ENCODE assay signal across 1 cellular context in genomic region chr1:53344921-53345838, GRCh38.
A peak's percentile ranks its signal among the peaks of the same experiment; 100 is the strongest.
TF ChIP-seq lines count a peak whose summit lies in the region.

No MANE protein-coding gene starts in this region.

TF ChIP-seq in GM12878, 131 proteins besides CTCF, POLR2A, EP300 and RAD21 (continued from another document):
- TF ChIP-seq ZNF384 (IDR thresholded peaks at IDR 0.05; ENCODE audit: borderline replicate concordance, low read depth, low read length) (no peak), DPF2 (IDR thresholded peaks at IDR 0.05) (peak; percentile 55; the same call in 1 of the 2 replicates), E2F4 (IDR thresholded peaks at IDR 0.05; ENCODE audit: low read depth, low read length) (no peak), HDGF (IDR thresholded peaks at IDR 0.05) (peak; percentile 71; the same call in 1 of the 2 replicates), RELB (IDR thresholded peaks at IDR 0.05; ENCODE audit: low read depth) (0 out of 2 replicates have a peak, but pooled peaks have one; percentile 19), BCL11A (IDR thresholded peaks at IDR 0.05; ENCODE audit: low read depth, low read length) (peak; percentile 56; the same call in 1 of the 2 replicates), MYC (IDR thresholded peaks at IDR 0.05; ENCODE audit: insufficient read depth, insufficient read length, insufficient replicate concordance, low read length, severe bottlenecking) (no peak), RELA (IDR thresholded peaks at IDR 0.05; ENCODE audit: borderline replicate concordance, partially characterized antibody) (no peak), NFIC (IDR thresholded peaks at IDR 0.05; ENCODE audit: low read depth, low read length) (0 out of 2 replicates have a peak, but pooled peaks have one; percentile 23), BHLHE40 (IDR thresholded peaks at IDR 0.05; ENCODE audit: borderline replicate concordance in 1 of 2, low read depth in 2 of 2, low read length in 1 of 2) (peak in 1 of 2 experiments; percentile 5; a peak in 1 of 4 replicates), CBX3 (IDR thresholded peaks at IDR 0.05; ENCODE audit: borderline replicate concordance, low read depth) (no peak), MTA2 (IDR thresholded peaks at IDR 0.05; ENCODE audit: low read depth) (peak; percentile 56; the same call in 1 of the 2 replicates), JUNB (IDR thresholded peaks at IDR 0.05) (peak; percentile 71), SKIL (IDR thresholded peaks at IDR 0.05; ENCODE audit: low read depth, poor library complexity, severe bottlenecking) (peak; percentile 52), SUZ12 (IDR thresholded peaks at IDR 0.05; ENCODE audit: unreplicated experiment) (no peak), CREM (IDR thresholded peaks at IDR 0.05; ENCODE audit: low read depth) (no peak), NR2F1 (conservative IDR thresholded peaks at IDR 0.05) (0 out of 2 replicates have a peak, but pooled peaks have one; percentile 14), TCF3 (IDR thresholded peaks at IDR 0.05; ENCODE audit: borderline replicate concordance, insufficient read depth, low read depth, low read length) (no peak), IKZF2 (IDR thresholded peaks at IDR 0.05) (peak; percentile 71 to 72), STAT3 (IDR thresholded peaks at IDR 0.05; ENCODE audit: low read depth, low read length) (no peak), EGR1 (IDR thresholded peaks at IDR 0.05; ENCODE audit: borderline replicate concordance in 1 of 2, low read depth in 2 of 2, low read length in 2 of 2) (no peak), ZBTB11 (CRISPR knock-in tag; IDR thresholded peaks at IDR 0.05) (no peak), FOXM1 (IDR thresholded peaks at IDR 0.05; ENCODE audit: low read depth, low read length) (no peak), SIX5 (IDR thresholded peaks at IDR 0.05; ENCODE audit: low read depth, low read length, severe bottlenecking) (no peak), TCF12 (IDR thresholded peaks at IDR 0.05; ENCODE audit: low read depth, low read length) (no peak), BCL3 (IDR thresholded peaks at IDR 0.05; ENCODE audit: borderline replicate concordance, insufficient read depth, low read depth, low read length, poor library complexity, severe bottlenecking) (peak; percentile 58), ZZZ3 (IDR thresholded peaks at IDR 0.05; ENCODE audit: control insufficient read depth, insufficient read length, low read depth) (no peak), SMARCA5 (IDR thresholded peaks at IDR 0.05) (0 out of 2 replicates have a peak, but pooled peaks have one; percentile 24)
